Comparison of ENCODE assay signal across 8 cellular contexts in genomic region chr1:225998560-225999226, GRCh38. TPM values are rescaled to one million over a fixed set of nuclear protein-coding genes. Genes with fewer than 3 reads are reported as not detected.
DNase-seq lines count a peak whose midpoint lies in the region; ATAC-seq and TF ChIP-seq lines count a peak whose summit lies in the region.

No MANE protein-coding gene starts in this region.

- no peak for DNase-seq in activated naive CD4-positive, alpha-beta T cell treated with anti-CD3 and anti-CD28 coated beads, Interleukin-2, amount 10 ng/mL, durations not matched to agents 7 days and 5 days
- no peak for DNase-seq in activated naive CD4-positive, alpha-beta T cell treated with anti-CD3 and anti-CD28 coated beads, Interleukin-2, amount 50 U/mL, for 16 hours
- no peak for DNase-seq in body of pancreas
- DNase-seq in left colon, result no peak
- DNase-seq in suprapubic skin (ENCODE audit: low spot score in 2 of 2), result no peak
- no peak for DNase-seq in NCI-H2171 treated with DMSO at 0.1 percent for 48 hours (lab: John Stamatoyannopoulos, UW)

- CTCF ChIA-PET in activated naive CD4-positive, alpha-beta T cell treated with anti-CD3 and anti-CD28 coated beads, Interleukin-2, amount 10 ng/mL, durations not matched to agents 7 days and 5 days (lab: Charles Lee), result interaction anchor here (1.0 to 5.8 kb wide), 8 partner anchors 10 to 531 kb away, joined by 3 to 28 read pairs (median 4); partner anchors contain the start of gene H3-3A

- H3K27ac ChIP-seq in body of pancreas (peak overlapping the region; percentile 71 to 98 (median 86)), suprapubic skin (peak overlapping the region; percentile 98)

- H3K36me3 Mint-ChIP-seq in activated naive CD4-positive, alpha-beta T cell treated with anti-CD3 and anti-CD28 coated beads, Interleukin-2, amount 10 ng/mL, durations not matched to agents 7 days and 5 days, result peaks cover 23% of the 10 kb centered on the region
- peaks cover 2% of the 10 kb centered on the region for H3K36me3 Mint-ChIP-seq in IgD-negative memory B cell

- H3K4me1 ChIP-seq in body of pancreas (peaks cover 60% of the 10 kb centered on the region), suprapubic skin (peaks cover 68% of the 10 kb centered on the region)

- peaks cover 69% of the 10 kb centered on the region for H3K4me1 Mint-ChIP-seq in activated naive CD4-positive, alpha-beta T cell treated with anti-CD3 and anti-CD28 coated beads, Interleukin-2, amount 10 ng/mL, durations not matched to agents 7 days and 5 days
- peaks cover 40 to 50% (median 49%) of the 10 kb centered on the region in 3 donors for H3K4me1 Mint-ChIP-seq in IgD-negative memory B cell

- H3K4me3 ChIP-seq in body of pancreas, result peak overlapping the region; percentile 34 to 91
- H3K4me3 ChIP-seq in suprapubic skin, result peak overlapping the region; percentile 85

- H3K36me3 ChIP-seq in body of pancreas (replicated peaks in 1 of 2; ENCODE audit: insufficient read depth in 1 of 2, low read depth in 2 of 2) (no peaks in the 10 kb centered on the region), suprapubic skin (peaks cover 17% of the 10 kb centered on the region)

- TF ChIP-seq CTCF in body of pancreas (IDR thresholded peaks at IDR 0.05), result no peak
- TF ChIP-seq CTCF in suprapubic skin (IDR thresholded peaks at IDR 0.05), result no peak

- H3K4me3 Mint-ChIP-seq in activated naive CD4-positive, alpha-beta T cell treated with anti-CD3 and anti-CD28 coated beads, Interleukin-2, amount 10 ng/mL, durations not matched to agents 7 days and 5 days, result peak overlapping the region; percentile 99
- H3K4me3 Mint-ChIP-seq in IgD-negative memory B cell, result peak overlapping the region; percentile 100

- H3K9me3 Mint-ChIP-seq in activated naive CD4-positive, alpha-beta T cell treated with anti-CD3 and anti-CD28 coated beads, Interleukin-2, amount 10 ng/mL, durations not matched to agents 7 days and 5 days, result peaks cover 2% of the 10 kb centered on the region
- H3K9me3 Mint-ChIP-seq in IgD-negative memory B cell, result no peaks in the 10 kb centered on the region

- intact Hi-C loops in body of pancreas (cut with DNase I) (no loop called here), left colon (cut with DNase I, micrococcal nuclease) (no loop called here)

- no peaks in the 10 kb centered on the region for H3K27me3 Mint-ChIP-seq in activated naive CD4-positive, alpha-beta T cell treated with anti-CD3 and anti-CD28 coated beads, Interleukin-2, amount 10 ng/mL, durations not matched to agents 7 days and 5 days
- peaks cover 3% of the 10 kb centered on the region for H3K27me3 Mint-ChIP-seq in IgD-negative memory B cell

- H3K9me3 ChIP-seq in body of pancreas (no peaks in the 10 kb centered on the region), suprapubic skin (no peaks in the 10 kb centered on the region)

- H3K27me3 ChIP-seq in body of pancreas, result no peaks in the 10 kb centered on the region
- H3K27me3 ChIP-seq in suprapubic skin, result no peaks in the 10 kb centered on the region

- ATAC-seq in body of pancreas (peak; percentile 4), left colon (peak; percentile 25), HG03097 (IDR thresholded peaks at IDR 0.05; ENCODE audit: low FRiP score, unreplicated experiment) (no peak)

- no peak for TF ChIP-seq EP300 in suprapubic skin (IDR thresholded peaks at IDR 0.05)

- TF ChIP-seq POLR2A in body of pancreas (IDR thresholded peaks at IDR 0.05), result no peak
- no peak for TF ChIP-seq POLR2A in suprapubic skin (IDR thresholded peaks at IDR 0.05)

- 1% methylated on average over 17 to 19 of the region's 19 CpGs for WGBS in body of pancreas, 2 donors
- 2% methylated on average over 19 of the region's 19 CpGs for WGBS in suprapubic skin

- peak overlapping the region; percentile 99 for H3K27ac Mint-ChIP-seq in activated naive CD4-positive, alpha-beta T cell treated with anti-CD3 and anti-CD28 coated beads, Interleukin-2, amount 10 ng/mL, durations not matched to agents 7 days and 5 days
- H3K27ac Mint-ChIP-seq in IgD-negative memory B cell, result peak overlapping the region; percentile 98 to 100 (median 99)

RNA-seq across cellular contexts. Expression of gene SDE2, which starts 0.5 kb away (rescaled TPM):
- polyA plus RNA-seq in IgD-negative memory B cell, result 9.2 TPM
- total RNA-seq in body of pancreas, result 10 to 100 TPM; 11.9 to 13.7 TPM
- 10 to 100 TPM; 16.2 to 16.4 TPM for total RNA-seq in left colon
- total RNA-seq in suprapubic skin, result 10 to 100 TPM; 19.7 to 37.2 (median 26.5) TPM

RNA-seq across cellular contexts. Expression of gene LEFTY2, which starts 57.7 kb away (rescaled TPM):
- 0.20 TPM for polyA plus RNA-seq in IgD-negative memory B cell
- total RNA-seq in body of pancreas (1 to 10 TPM in 1 of 2 donors, under 1 TPM in 1; 0.99 to 8.0 TPM), left colon (10 to 100 TPM in 1 of 2 donors, under 1 TPM in 1; 0.36 to 74.3 TPM), suprapubic skin (under 1 TPM in 1 of 4 donors, not detected in 3; 0.26 TPM)
